21 cellular contexts compared by ENCODE assay signal in the genomic region with DNA sequence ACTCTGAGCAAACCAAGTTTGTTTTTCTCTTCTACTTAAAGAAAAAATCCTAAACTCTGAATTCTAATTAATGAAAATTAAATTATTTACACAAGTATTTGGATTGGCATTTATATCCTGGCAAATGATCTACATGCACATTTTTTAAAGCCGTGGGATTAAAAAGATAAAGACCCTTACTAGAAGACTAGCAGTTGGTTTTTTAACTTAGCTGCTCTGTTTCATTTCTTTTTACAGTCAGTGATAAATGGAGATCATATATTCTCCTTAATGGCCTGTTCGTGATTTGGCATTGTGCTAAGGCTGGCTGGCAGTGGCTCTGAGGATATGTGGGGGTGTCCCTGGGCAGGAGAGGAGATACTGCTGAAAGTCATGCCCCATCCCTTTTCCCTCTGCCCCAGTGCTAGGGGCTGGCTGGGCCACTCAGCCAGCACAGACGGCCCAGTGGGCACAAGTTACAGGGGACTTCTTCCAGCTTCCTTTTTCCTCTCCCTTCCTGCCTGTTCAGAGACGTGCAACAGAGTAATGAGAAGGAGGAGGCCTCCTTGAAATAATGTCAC.
"Had no signal": no experiment of that assay in that cellular context is flagged by ENCODE, and none has a peak within 500 bp of the region (broad histone marks: within the 10 kb centered on the region; RNA-seq: fewer than 3 reads in every experiment).

No MANE protein-coding gene starts in this region.

- H3K9me3 ChIP-seq: gastroesophageal sphincter, heart left ventricle, mucosa of descending colon, tibial artery had no signal

- FAIRE-seq: TTC549, urothelium cell line had no signal

- H3K27ac Mint-ChIP-seq: activated B cell treated with CpG ODN at 0.5 μM for 24 hours; activated CD4-positive, alpha-beta T cell treated with anti-CD3 and anti-CD28 coated beads, Interleukin-2, amount 10 ng/mL, durations not matched to agents 24 days and 14 days; activated naive CD4-positive, alpha-beta T cell treated with anti-CD3 and anti-CD28 coated beads, Interleukin-2, amount 50 U/mL, for 72 hours; endodermal cell; memory B cell; naive thymus-derived CD4-positive, alpha-beta T cell; T-helper 2 cell treated with Interferon-gamma antibody and Interleukin-4, amounts not matched to agents 5 μg/mL and 100 μg/mL, for 36 hours had no signal

- H3K4me3 Mint-ChIP-seq: activated B cell treated with CpG ODN at 0.5 μM for 24 hours; activated CD4-positive, alpha-beta T cell treated with anti-CD3 and anti-CD28 coated beads, Interleukin-2, amount 10 ng/mL, durations not matched to agents 24 days and 14 days; endodermal cell; memory B cell; naive thymus-derived CD4-positive, alpha-beta T cell; T-helper 2 cell treated with Interferon-gamma antibody and Interleukin-4, amounts not matched to agents 5 μg/mL and 100 μg/mL, for 36 hours had no signal

- H3K9me3 Mint-ChIP-seq: activated B cell treated with CpG ODN at 0.5 μM for 24 hours; activated CD4-positive, alpha-beta T cell treated with anti-CD3 and anti-CD28 coated beads, Interleukin-2, amount 10 ng/mL, durations not matched to agents 24 days and 14 days; activated naive CD4-positive, alpha-beta T cell treated with anti-CD3 and anti-CD28 coated beads, Interleukin-2, amount 50 U/mL, for 72 hours; endodermal cell; memory B cell; naive thymus-derived CD4-positive, alpha-beta T cell; T-helper 2 cell treated with Interferon-gamma antibody and Interleukin-4, amounts not matched to agents 5 μg/mL and 100 μg/mL, for 36 hours had no signal

- H3K36me3 Mint-ChIP-seq: activated naive CD4-positive, alpha-beta T cell treated with anti-CD3 and anti-CD28 coated beads, Interleukin-2, amount 50 U/mL, for 72 hours; memory B cell; naive thymus-derived CD4-positive, alpha-beta T cell had no signal

- H3K27me3 ChIP-seq: gastroesophageal sphincter, heart left ventricle, tibial artery had no signal

- H3K27me3 Mint-ChIP-seq: memory B cell had no signal

- H3K36me3 ChIP-seq: gastroesophageal sphincter, heart left ventricle, tibial artery had no signal

- ATAC-seq: activated naive CD4-positive, alpha-beta T cell treated with anti-CD3 and anti-CD28 coated beads, Interleukin-2, amount 50 U/mL, for 72 hours; gastroesophageal sphincter; heart left ventricle; mucosa of descending colon; naive thymus-derived CD4-positive, alpha-beta T cell had no signal

- H3K4me3 ChIP-seq: gastroesophageal sphincter, heart left ventricle, mucosa of descending colon, tibial artery had no signal

- DNase-seq: activated B cell treated with CpG ODN at 0.5 μM for 24 hours; activated CD4-positive, alpha-beta T cell treated with anti-CD3 and anti-CD28 coated beads, Interleukin-2, amount 10 ng/mL, durations not matched to agents 24 days and 14 days; activated CD8-positive, alpha-beta memory T cell treated with anti-CD3 and anti-CD28 coated beads, Interleukin-2, amount 50 U/mL, for 4 hours; activated gamma-delta T cell; activated T-cell treated with anti-CD3 and anti-CD28 coated beads, Interleukin-2, amount 50 U/mL, for 48 hours; endodermal cell; erythroblast; heart left ventricle; mucosa of descending colon; naive thymus-derived CD4-positive, alpha-beta T cell; retina; stimulated activated CD4-positive, alpha-beta T cell treated with anti-CD3 and anti-CD28 coated beads, Interleukin-2, amount 100 ng/mL, for 24 hours; stimulated activated naive CD4-positive, alpha-beta T cell treated with Interleukin-2 at 50 U/mL for 16 hours; substantia nigra; tibial artery had no signal

- H3K27ac ChIP-seq: gastroesophageal sphincter, heart left ventricle had no signal
